32 cellular contexts compared by ENCODE assay signal in the genomic region with DNA sequence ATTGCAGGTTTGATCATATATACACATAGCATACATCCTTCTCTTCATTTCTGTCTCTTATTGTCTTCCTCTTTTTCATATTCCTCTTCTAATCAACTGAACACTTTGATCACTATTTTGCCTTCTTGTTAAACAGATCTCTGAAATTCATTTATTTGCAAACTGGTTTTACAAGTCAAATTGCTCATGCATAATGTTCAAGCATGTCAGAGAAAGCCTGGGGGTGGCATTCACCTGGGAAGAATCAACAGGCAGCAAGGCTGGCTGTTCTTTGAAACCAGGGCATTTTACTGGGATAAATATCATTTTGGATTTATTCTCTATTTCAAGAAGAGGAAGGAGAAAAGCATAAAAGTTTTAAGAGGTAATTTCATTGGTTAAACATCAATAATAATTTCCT.
"Had no signal": no experiment of that assay in that cellular context is flagged by ENCODE, and none has a peak within 500 bp of the region (broad histone marks: within the 10 kb centered on the region; RNA-seq: fewer than 3 reads in every experiment).

No MANE protein-coding gene starts in this region.

- H3K4me1 ChIP-seq: SJCRH30 had no signal

- FAIRE-seq: astrocyte had no signal

- H3K27me3 ChIP-seq: cardiac muscle cell, SJCRH30 had no signal

- H3K27me3 Mint-ChIP-seq: activated CD8-positive, alpha-beta memory T cell treated with anti-CD3 and anti-CD28 coated beads, Interleukin-2, amount 10 ng/mL, durations not matched to agents 7 days and 5 days; activated naive CD8-positive, alpha-beta T cell treated with anti-CD3 and anti-CD28 coated beads, Interleukin-2, amount 50 U/mL, for 24 hours; activated T-cell treated with anti-CD3 and anti-CD28 coated beads, Interleukin-2, amount 50 U/mL, for 24 hours had no signal

- H3K27ac Mint-ChIP-seq: activated CD8-positive, alpha-beta memory T cell treated with anti-CD3 and anti-CD28 coated beads, Interleukin-2, amount 10 ng/mL, durations not matched to agents 7 days and 5 days; activated naive CD8-positive, alpha-beta T cell treated with anti-CD3 and anti-CD28 coated beads, Interleukin-2, amount 50 U/mL, for 24 hours; activated T-cell treated with anti-CD3 and anti-CD28 coated beads, Interleukin-2, amount 50 U/mL, for 24 hours; activated T-helper 1 cell treated with anti-CD3 and anti-CD28 coated beads, Interleukin-12 subunit alpha, Interleukin-12 subunit beta, Interleukin-2, Interleukin-4 antibody, amounts not matched to agents 30 ng/mL and 10 ng/mL and 1 ng/mL, durations not matched to agents 14 hours and 24 hours and 36 hours; brain; WTC11 had no signal

- ATAC-seq: activated CD8-positive, alpha-beta memory T cell treated with anti-CD3 and anti-CD28 coated beads, Interleukin-2, amount 10 ng/mL, durations not matched to agents 7 days and 5 days; activated naive CD4-positive, alpha-beta T cell treated with anti-CD3 and anti-CD28 coated beads, Interleukin-2, amount 50 U/mL, for 72 hours; activated naive CD8-positive, alpha-beta T cell treated with anti-CD3 and anti-CD28 coated beads, Interleukin-2, amount 50 U/mL, for 24 hours; Panc1; SK-N-SH treated with all-trans-retinoic acid at 6 μM for 48 hours; WTC11 had no signal

- DNase-seq: activated CD4-positive, alpha-beta T cell treated with anti-CD3 and anti-CD28 coated beads for 48 hours; activated CD4-positive, alpha-beta T cell treated with anti-CD3 and anti-CD28 coated beads, Interleukin-2, amount 50 U/mL, for 4 hours; activated CD4-positive, CD25-positive, alpha-beta regulatory T cell treated with anti-CD3 and anti-CD28 coated beads, Interleukin-2, amount 50 U/mL, for 72 hours; activated CD8-positive, alpha-beta memory T cell treated with anti-CD3 and anti-CD28 coated beads, Interleukin-2, amount 10 ng/mL, durations not matched to agents 7 days and 5 days; activated effector memory CD4-positive, alpha-beta T cell treated with Interleukin-2 at 50 U/mL for 16 hours; activated naive CD4-positive, alpha-beta T cell treated with Interleukin-2 at 50 U/mL for 16 hours; activated naive CD8-positive, alpha-beta T cell treated with anti-CD3 and anti-CD28 coated beads, Interleukin-2, amount 50 U/mL, for 24 hours; activated T-cell treated with anti-CD3 and anti-CD28 coated beads, Interleukin-2, amount 50 U/mL, for 24 hours; amygdala; IMR-90; Kasumi-1; KBM-7; NCI-H1048; NCI-H1694; NCI-H2029; NCI-H2107; NCI-H2171 treated with DMSO at 0.1 percent for 48 hours; NCI-H345; NCI-H510A; NCI-H748 treated with DMSO at 0.1 percent for 48 hours; Right ventricle myocardium superior; RPMI8226; SJCRH30; SW 1271 had no signal

- H3K4me3 Mint-ChIP-seq: activated CD8-positive, alpha-beta memory T cell treated with anti-CD3 and anti-CD28 coated beads, Interleukin-2, amount 10 ng/mL, durations not matched to agents 7 days and 5 days; activated naive CD8-positive, alpha-beta T cell treated with anti-CD3 and anti-CD28 coated beads, Interleukin-2, amount 50 U/mL, for 24 hours; activated T-cell treated with anti-CD3 and anti-CD28 coated beads, Interleukin-2, amount 50 U/mL, for 24 hours; activated T-helper 1 cell treated with anti-CD3 and anti-CD28 coated beads, Interleukin-12 subunit alpha, Interleukin-12 subunit beta, Interleukin-2, Interleukin-4 antibody, amounts not matched to agents 30 ng/mL and 10 ng/mL and 1 ng/mL, durations not matched to agents 14 hours and 24 hours and 36 hours; brain; WTC11 had no signal

- H3K36me3 Mint-ChIP-seq: activated CD8-positive, alpha-beta memory T cell treated with anti-CD3 and anti-CD28 coated beads, Interleukin-2, amount 10 ng/mL, durations not matched to agents 7 days and 5 days; activated naive CD4-positive, alpha-beta T cell treated with anti-CD3 and anti-CD28 coated beads, Interleukin-2, amount 50 U/mL, for 72 hours; brain; WTC11 had no signal

- H3K9me3 Mint-ChIP-seq: activated naive CD8-positive, alpha-beta T cell treated with anti-CD3 and anti-CD28 coated beads, Interleukin-2, amount 50 U/mL, for 24 hours; activated T-helper 1 cell treated with anti-CD3 and anti-CD28 coated beads, Interleukin-12 subunit alpha, Interleukin-12 subunit beta, Interleukin-2, Interleukin-4 antibody, amounts not matched to agents 30 ng/mL and 10 ng/mL and 1 ng/mL, durations not matched to agents 14 hours and 24 hours and 36 hours; brain; WTC11 had no signal

- H3K27ac ChIP-seq: cardiac muscle cell, SJCRH30 had no signal

- H3K4me3 ChIP-seq: cardiac muscle cell, SJCRH30 had no signal

- H3K9me3 ChIP-seq: SJCRH30 had no signal

- H3K36me3 ChIP-seq: cardiac muscle cell, SJCRH30 had no signal

- H3K4me1 Mint-ChIP-seq: activated CD8-positive, alpha-beta memory T cell treated with anti-CD3 and anti-CD28 coated beads, Interleukin-2, amount 10 ng/mL, durations not matched to agents 7 days and 5 days; activated naive CD8-positive, alpha-beta T cell treated with anti-CD3 and anti-CD28 coated beads, Interleukin-2, amount 50 U/mL, for 24 hours had no signal
